In genomic region chr6:168371989-168372711, GRCh38 we compare ENCODE assay signal across 23 cellular contexts. TPM values are rescaled to one million over a fixed set of nuclear protein-coding genes. Genes with fewer than 3 reads are reported as not detected.
"Had no signal": no experiment of that assay in that cellular context is flagged by ENCODE, and none has a peak within 500 bp of the region (broad histone marks: within the 10 kb centered on the region; RNA-seq: fewer than 3 reads in every experiment).

No MANE protein-coding gene starts in this region.

- H3K9me3 Mint-ChIP-seq: activated CD4-positive, alpha-beta T cell treated with anti-CD3 and anti-CD28 coated beads, Interleukin-2, amount 10 ng/mL, durations not matched to agents 7 days and 5 days; activated CD8-positive, alpha-beta T cell treated with anti-CD3 and anti-CD28 coated beads for 36 hours; activated naive CD4-positive, alpha-beta T cell treated with anti-CD3 and anti-CD28 coated beads, Interleukin-2, amount 50 U/mL, for 72 hours; activated T-helper 1 cell treated with anti-CD3 and anti-CD28 coated beads, Interleukin-12 subunit alpha, Interleukin-12 subunit beta, Interleukin-2, Interleukin-4 antibody, amounts not matched to agents 30 ng/mL and 10 ng/mL and 1 ng/mL, durations not matched to agents 14 hours and 24 hours and 36 hours; immature natural killer cell; neural crest cell; stimulated activated naive CD8-positive, alpha-beta T cell treated with anti-CD3 and anti-CD28 coated beads, Interleukin-15, amount 100 ng/mL, for 72 hours had no signal

- ATAC-seq: activated CD8-positive, alpha-beta T cell treated with anti-CD3 and anti-CD28 coated beads for 36 hours; activated naive CD4-positive, alpha-beta T cell treated with anti-CD3 and anti-CD28 coated beads, Interleukin-2, amount 50 U/mL, for 72 hours; foreskin keratinocyte; left lung; stimulated activated naive CD8-positive, alpha-beta T cell treated with anti-CD3 and anti-CD28 coated beads, Interleukin-15, amount 100 ng/mL, for 72 hours had no signal

- H3K36me3 ChIP-seq: adrenal gland, left lung, prostate gland, transverse colon, uterus, WERI-Rb-1 had no signal

- H3K4me3 ChIP-seq: adrenal gland, left lung, prostate gland, transverse colon, uterus had no signal

- H3K27ac ChIP-seq: adrenal gland, foreskin keratinocyte, left lung, prostate gland, uterus, WERI-Rb-1 had no signal

- H3K27me3 ChIP-seq: adrenal gland, transverse colon, uterus had no signal

- DNase-seq: activated CD4-positive, alpha-beta T cell treated with anti-CD3 and anti-CD28 coated beads, Interleukin-2, amount 10 ng/mL, durations not matched to agents 7 days and 5 days; activated CD4-positive, CD25-positive, alpha-beta regulatory T cell treated with anti-CD3 and anti-CD28 coated beads, Interleukin-2, amount 50 U/mL, for 72 hours; activated CD8-positive, alpha-beta T cell treated with anti-CD3 and anti-CD28 coated beads for 36 hours; adrenal gland; erythroblast; foreskin keratinocyte; immature natural killer cell; stimulated activated CD4-positive, alpha-beta T cell treated with anti-CD3 and anti-CD28 coated beads, Interleukin-12 subunit alpha, Interleukin-12 subunit beta, amount 100 ng/mL, for 4 hours; stimulated activated CD4-positive, alpha-beta T cell treated with anti-CD3 and anti-CD28 coated beads, Interleukin-4, amount 100 ng/mL, for 4 hours; stimulated activated naive CD8-positive, alpha-beta T cell treated with anti-CD3 and anti-CD28 coated beads, Interleukin-15, amount 100 ng/mL, for 72 hours; T-helper 1 cell; uterus; WERI-Rb-1 had no signal

- H3K27ac Mint-ChIP-seq: activated CD4-positive, alpha-beta T cell treated with anti-CD3 and anti-CD28 coated beads, Interleukin-2, amount 10 ng/mL, durations not matched to agents 7 days and 5 days; activated CD8-positive, alpha-beta T cell treated with anti-CD3 and anti-CD28 coated beads for 36 hours; activated naive CD4-positive, alpha-beta T cell treated with anti-CD3 and anti-CD28 coated beads, Interleukin-2, amount 50 U/mL, for 72 hours; activated T-helper 1 cell treated with anti-CD3 and anti-CD28 coated beads, Interleukin-12 subunit alpha, Interleukin-12 subunit beta, Interleukin-2, Interleukin-4 antibody, amounts not matched to agents 30 ng/mL and 10 ng/mL and 1 ng/mL, durations not matched to agents 14 hours and 24 hours and 36 hours; stimulated activated naive CD8-positive, alpha-beta T cell treated with anti-CD3 and anti-CD28 coated beads, Interleukin-15, amount 100 ng/mL, for 72 hours had no signal

- H3K4me1 Mint-ChIP-seq: stimulated activated naive CD8-positive, alpha-beta T cell treated with anti-CD3 and anti-CD28 coated beads, Interleukin-15, amount 100 ng/mL, for 72 hours had no signal

- H3K9me3 ChIP-seq: adrenal gland, left lung, prostate gland, transverse colon, uterus had no signal

- H3K4me1 ChIP-seq: foreskin keratinocyte, left lung, prostate gland had no signal

- H3K4me3 Mint-ChIP-seq: activated CD4-positive, alpha-beta T cell treated with anti-CD3 and anti-CD28 coated beads, Interleukin-2, amount 10 ng/mL, durations not matched to agents 7 days and 5 days; activated CD8-positive, alpha-beta T cell treated with anti-CD3 and anti-CD28 coated beads for 36 hours; activated T-helper 1 cell treated with anti-CD3 and anti-CD28 coated beads, Interleukin-12 subunit alpha, Interleukin-12 subunit beta, Interleukin-2, Interleukin-4 antibody, amounts not matched to agents 30 ng/mL and 10 ng/mL and 1 ng/mL, durations not matched to agents 14 hours and 24 hours and 36 hours; immature natural killer cell; neural crest cell; stimulated activated naive CD8-positive, alpha-beta T cell treated with anti-CD3 and anti-CD28 coated beads, Interleukin-15, amount 100 ng/mL, for 72 hours had no signal

- FAIRE-seq: astrocyte, TTC549 had no signal

- H3K36me3 Mint-ChIP-seq: activated naive CD4-positive, alpha-beta T cell treated with anti-CD3 and anti-CD28 coated beads, Interleukin-2, amount 50 U/mL, for 72 hours; immature natural killer cell had no signal

RNA-seq across cellular contexts. Expression of gene DACT2, which starts 52.6 kb away (rescaled TPM):
- total RNA-seq: activated CD8-positive, alpha-beta T cell treated with anti-CD3 and anti-CD28 coated beads for 36 hours; activated naive CD4-positive, alpha-beta T cell treated with anti-CD3 and anti-CD28 coated beads, Interleukin-2, amount 50 U/mL, for 72 hours; glomerular endothelial cell; mononuclear cell had no signal
- polyA plus RNA-seq: immature natural killer cell had no signal
